In genomic region chr12:104852102-104852501, GRCh38 we compare ENCODE assay signal across 15 cellular contexts.
A peak's percentile ranks its signal among the peaks of the same experiment; 100 is the strongest.
DNase-seq lines count a peak whose midpoint lies in the region; ATAC-seq and TF ChIP-seq lines count a peak whose summit lies in the region.
"Had no signal": no experiment of that assay in that cellular context is flagged by ENCODE, and none has a peak within 500 bp of the region (broad histone marks: within the 10 kb centered on the region; RNA-seq: fewer than 3 reads in every experiment).

No MANE protein-coding gene starts in this region.

- no peaks in the 10 kb centered on the region for H4K20me1 ChIP-seq in osteoblast (ENCODE audit: insufficient read depth, low read length)

- no peak overlapping the region for H2AFZ ChIP-seq in osteoblast (ENCODE audit: low read length)

- H3K4me2 ChIP-seq in osteoblast (ENCODE audit: insufficient read depth, low read length), result no peak overlapping the region

- no peaks in the 10 kb centered on the region; the same call in 1 of the 2 replicates for H3K27me3 Mint-ChIP-seq in HFFc6 (ENCODE audit: insufficient read depth)

- TF ChIP-seq CTCF in HFFc6 (IDR thresholded peaks at IDR 0.05) (no peak), osteoblast (IDR thresholded peaks at IDR 0.05; ENCODE audit: extremely low read depth, low read depth, low read length) (no peak)

- no peaks in the 10 kb centered on the region for H3K9me3 ChIP-seq in osteoblast (ENCODE audit: low read depth, low read length)
- H3K9me3 ChIP-seq: BE2C, HAP-1 had no signal

- no peak overlapping the region for H3K4me3 ChIP-seq in osteoblast (ENCODE audit: insufficient read depth, low read length)
- H3K4me3 ChIP-seq: HAP-1 had no signal

- DNase-seq in HFFc6 (no peak), osteoblast (ENCODE audit: insufficient read length, low spot score, missing footprints) (peak; percentile 58), caudate nucleus (lab: John Stamatoyannopoulos, UW) (no peak), NCI-H1105 treated with DMSO at 0.1 percent for 48 hours (lab: John Stamatoyannopoulos, UW) (no peak)
- no peak for DNase-seq in activated effector memory CD4-positive, alpha-beta T cell treated with Interleukin-2 at 50 U/mL for 16 hours
- DNase-seq: BE2C; CD4-positive, alpha-beta memory T cell; DMS153; DMS79 treated with DMSO at 0.1 percent for 48 hours; GF-D8 had no signal

- H3K36me3 Mint-ChIP-seq in HFFc6 (ENCODE audit: low read depth), result no peaks in the 10 kb centered on the region
- H3K36me3 Mint-ChIP-seq: CD4-positive, alpha-beta memory T cell had no signal

- H3K4me1 ChIP-seq in osteoblast (ENCODE audit: insufficient read depth, low read length), result peaks cover 6% of the 10 kb centered on the region
- H3K4me1 ChIP-seq: BE2C had no signal

- H3K79me2 ChIP-seq in osteoblast (ENCODE audit: insufficient read depth, low read length), result no peaks in the 10 kb centered on the region

- ATAC-seq in SK-N-SH treated with all-trans-retinoic acid at 6 μM for 48 hours (peak; percentile 90), HG02870 (IDR thresholded peaks at IDR 0.05; ENCODE audit: unreplicated experiment) (no peak)

- no peaks in the 10 kb centered on the region for H3K36me3 ChIP-seq in osteoblast (ENCODE audit: insufficient read depth, low read length)
- H3K36me3 ChIP-seq: BE2C, HAP-1 had no signal

- H3K27ac ChIP-seq in osteoblast (ENCODE audit: low read depth, low read length) (no peak overlapping the region), caudate nucleus (ENCODE audit: low read depth, low read length) (no peak overlapping the region)
- H3K27ac ChIP-seq: C4-2B, HL-60 had no signal

- H3K9me3 Mint-ChIP-seq in HFFc6, result no peaks in the 10 kb centered on the region
- H3K9me3 Mint-ChIP-seq: CD4-positive, alpha-beta memory T cell had no signal

- H3K4me1 Mint-ChIP-seq in HFFc6 (ENCODE audit: low read depth), result peaks cover 20% of the 10 kb centered on the region
- H3K4me1 Mint-ChIP-seq: CD4-positive, alpha-beta memory T cell had no signal

- H3K4me3 Mint-ChIP-seq in HFFc6, result no peak overlapping the region
- H3K4me3 Mint-ChIP-seq: CD4-positive, alpha-beta memory T cell had no signal

- no peaks in the 10 kb centered on the region for H3K27me3 ChIP-seq in osteoblast (ENCODE audit: insufficient read depth, low read length)
- H3K27me3 ChIP-seq: BE2C had no signal

- 0 out of 2 replicates have a peak overlapping the region, but pooled peaks have one; percentile 24 for H3K27ac Mint-ChIP-seq in HFFc6
- H3K27ac Mint-ChIP-seq: CD4-positive, alpha-beta memory T cell had no signal

TF ChIP-seq in SK-N-SH treated with all-trans-retinoic acid at 6 μM for 48 hours, 23 proteins besides CTCF, POLR2A, EP300 and RAD21:
- peak; percentile 58; the same call in 1 of the 2 replicates for TF ChIP-seq ISL1 (CRISPR knock-in tag; IDR thresholded peaks at IDR 0.05)
- no peak for TF ChIP-seq POU6F1 (CRISPR knock-in tag; IDR thresholded peaks at IDR 0.05; ENCODE audit: borderline replicate concordance, low read depth)
TF ChIP-seq in SK-N-SH treated with all-trans-retinoic acid at 6 μM for 48 hours: peak in this region for 1.
